In the genomic region with DNA sequence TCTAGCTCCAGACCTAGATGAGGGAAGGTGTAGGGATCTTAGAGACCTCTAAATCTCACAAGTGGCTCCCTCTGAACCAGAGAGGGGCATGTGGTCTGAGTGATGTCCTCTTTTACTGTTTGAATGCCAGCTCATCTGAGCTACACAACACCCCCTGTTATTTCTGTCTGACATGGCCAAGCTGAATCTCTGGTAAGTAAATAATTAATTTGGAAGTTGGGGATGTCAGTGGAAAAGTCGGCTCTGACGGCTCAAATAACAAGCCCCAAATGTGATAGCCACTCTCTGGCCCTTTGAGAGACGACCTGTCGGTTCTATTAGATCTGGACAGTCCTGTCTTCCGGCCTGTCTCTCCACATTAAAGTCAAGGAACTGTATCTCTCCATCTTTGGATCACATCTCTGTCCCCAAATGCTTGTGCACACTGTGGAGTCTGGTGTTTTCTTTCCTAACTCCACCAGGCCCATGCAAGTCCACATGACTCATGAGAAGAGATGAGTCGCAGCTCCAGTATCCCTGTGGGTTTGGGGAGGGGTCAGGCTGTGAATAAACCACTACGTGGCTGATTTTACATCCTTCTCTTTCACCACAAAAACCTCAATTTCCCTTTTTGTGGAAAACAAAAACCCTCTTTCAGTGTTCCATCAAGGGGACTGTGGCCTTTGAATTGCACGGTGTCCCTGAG, we compare ENCODE assay signal across 8 cellular contexts. TPM values are rescaled to one million over a fixed set of nuclear protein-coding genes. Genes with fewer than 3 reads are reported as not detected.
A peak's percentile ranks its signal among the peaks of the same experiment; 100 is the strongest.
DNase-seq lines count a peak whose midpoint lies in the region; ATAC-seq and TF ChIP-seq lines count a peak whose summit lies in the region.

No MANE protein-coding gene starts in this region.

- no peak overlapping the region for H3K4me3 ChIP-seq in transverse colon
- H3K4me3 ChIP-seq in effector memory CD4-positive, alpha-beta T cell (ENCODE audit: insufficient read depth, low read depth, low read length, poor library complexity, severe bottlenecking), result no peak overlapping the region

- POLR2A ChIA-PET in activated CD8-positive, alpha-beta T cell treated with anti-CD3 and anti-CD28 coated beads for 36 hours (lab: Charles Lee), result interaction anchor here (1.4 kb wide), 1 partner anchor 26 kb away, joined by 3 read pairs; no protein-coding TSS in a partner anchor
- POLR2A ChIA-PET in CD4-positive, alpha-beta T cell (lab: Charles Lee), result no interaction called here

- intact Hi-C loops in activated CD8-positive, alpha-beta T cell treated with anti-CD3 and anti-CD28 coated beads for 36 hours (cut with micrococcal nuclease), result no loop called here
- intact Hi-C loops in transverse colon (cut with DNase I; ENCODE audit: low total_unique reads), result no loop called here
- intact Hi-C loops in CD4-positive, alpha-beta T cell (cut with DNase I, micrococcal nuclease), result no loop called here

- peak; percentile 69 for DNase-seq in stimulated activated CD4-positive, alpha-beta T cell treated with anti-CD3 and anti-CD28 coated beads, Interleukin-15, amount 100 ng/mL, for 24 hours
- no peak for DNase-seq in stimulated activated CD4-positive, alpha-beta T cell treated with anti-CD3 and anti-CD28 coated beads, Interleukin-12 subunit alpha, Interleukin-12 subunit beta, amount 100 ng/mL, for 4 hours
- peak; percentile 52 for DNase-seq in activated CD8-positive, alpha-beta T cell treated with anti-CD3 and anti-CD28 coated beads for 36 hours
- DNase-seq in left lobe of liver (ENCODE audit: low spot score) (no peak), transverse colon (no peak)
- DNase-seq in effector memory CD4-positive, alpha-beta T cell, result no peak
- DNase-seq in CD4-positive, alpha-beta T cell, result no peak

- H3K36me3 Mint-ChIP-seq in activated CD8-positive, alpha-beta T cell treated with anti-CD3 and anti-CD28 coated beads for 36 hours (ENCODE audit: low read depth), result peaks cover 6% of the 10 kb centered on the region
- no peaks in the 10 kb centered on the region for H3K36me3 Mint-ChIP-seq in CD4-positive, alpha-beta T cell (ENCODE audit: low read depth)

- CTCF ChIA-PET in activated CD8-positive, alpha-beta T cell treated with anti-CD3 and anti-CD28 coated beads for 36 hours (lab: Charles Lee), result no interaction called here
- CTCF ChIA-PET in CD4-positive, alpha-beta T cell (lab: Charles Lee), result no interaction called here

- in situ Hi-C loops in transverse colon (cut with MboI; ENCODE audit: low pct_ligation_motif_present in 1 of 4, low pct_unique_long_range_greater_than_20kb in 1 of 4, low sequenced_read_pairs in 3 of 4), result loop anchor here in 1 of 4 donors (10.0 kb wide), 1 partner anchor 62 kb away; no protein-coding TSS in a partner anchor

- H3K9me3 ChIP-seq in transverse colon, result no peaks in the 10 kb centered on the region
- H3K9me3 ChIP-seq in effector memory CD4-positive, alpha-beta T cell (ENCODE audit: control insufficient read depth, low read length), result no peaks in the 10 kb centered on the region
- H3K9me3 ChIP-seq in CD4-positive, alpha-beta T cell (ENCODE audit: control insufficient read depth, low read length), result no peaks in the 10 kb centered on the region

- peaks cover 34 to 63% (median 37%) of the 10 kb centered on the region in 4 donors for H3K4me1 ChIP-seq in transverse colon
- H3K4me1 ChIP-seq in effector memory CD4-positive, alpha-beta T cell (ENCODE audit: control insufficient read depth, insufficient read depth, low read length, poor library complexity, severe bottlenecking), result peaks cover 3% of the 10 kb centered on the region

- 80% methylated on average over 8 of the region's 8 CpGs; no CpG with 5 or more reads in 1 of the 2 donors for WGBS in transverse colon (ENCODE audit: low coverage in 1 of 2), 2 donors

- no peaks in the 10 kb centered on the region for H3K9me3 Mint-ChIP-seq in activated CD8-positive, alpha-beta T cell treated with anti-CD3 and anti-CD28 coated beads for 36 hours
- H3K9me3 Mint-ChIP-seq in CD4-positive, alpha-beta T cell, result no peaks in the 10 kb centered on the region

- peak overlapping the region; percentile 9 to 68 (median 30) for H3K27ac ChIP-seq in transverse colon
- H3K27ac ChIP-seq in effector memory CD4-positive, alpha-beta T cell (ENCODE audit: insufficient read depth, low read length, poor library complexity, severe bottlenecking), result no peak overlapping the region
- H3K27ac ChIP-seq in CD4-positive, alpha-beta T cell (ENCODE audit: low read depth, low read length), result no peak overlapping the region

- H3K27me3 Mint-ChIP-seq in activated CD8-positive, alpha-beta T cell treated with anti-CD3 and anti-CD28 coated beads for 36 hours, result peaks cover 2% of the 10 kb centered on the region
- no peaks in the 10 kb centered on the region for H3K27me3 Mint-ChIP-seq in CD4-positive, alpha-beta T cell

- peaks cover 47% of the 10 kb centered on the region for H3K4me1 Mint-ChIP-seq in activated CD8-positive, alpha-beta T cell treated with anti-CD3 and anti-CD28 coated beads for 36 hours (ENCODE audit: low read depth)
- H3K4me1 Mint-ChIP-seq in CD4-positive, alpha-beta T cell (ENCODE audit: low read depth), result no peaks in the 10 kb centered on the region

- no peak for TF ChIP-seq POLR2A in transverse colon (IDR thresholded peaks at IDR 0.05)

- no peaks in the 10 kb centered on the region for H3K36me3 ChIP-seq in transverse colon
- H3K36me3 ChIP-seq in effector memory CD4-positive, alpha-beta T cell (ENCODE audit: control insufficient read depth, insufficient read depth, low read length), result no peaks in the 10 kb centered on the region

- H3K27me3 ChIP-seq in transverse colon, result no peaks in the 10 kb centered on the region
- H3K27me3 ChIP-seq in effector memory CD4-positive, alpha-beta T cell (replicated peaks; ENCODE audit: control insufficient read depth, insufficient read depth, low read length, poor library complexity, severe bottlenecking), result no peaks in the 10 kb centered on the region
- H3K27me3 ChIP-seq in CD4-positive, alpha-beta T cell (ENCODE audit: control insufficient read depth, insufficient read depth, low read length), result no peaks in the 10 kb centered on the region

- no peak for TF ChIP-seq CTCF in activated CD8-positive, alpha-beta T cell treated with anti-CD3 and anti-CD28 coated beads for 36 hours (IDR thresholded peaks at IDR 0.05)
- no peak for TF ChIP-seq CTCF in transverse colon (IDR thresholded peaks at IDR 0.05)
- TF ChIP-seq CTCF in CD4-positive, alpha-beta T cell (IDR thresholded peaks at IDR 0.05), result no peak

- H3K27ac Mint-ChIP-seq in activated CD8-positive, alpha-beta T cell treated with anti-CD3 and anti-CD28 coated beads for 36 hours, result no peak overlapping the region
- H3K27ac Mint-ChIP-seq in CD4-positive, alpha-beta T cell, result no peak overlapping the region

- no peak overlapping the region for H3K4me3 Mint-ChIP-seq in activated CD8-positive, alpha-beta T cell treated with anti-CD3 and anti-CD28 coated beads for 36 hours
- no peak overlapping the region for H3K4me3 Mint-ChIP-seq in CD4-positive, alpha-beta T cell

- TF ChIP-seq EP300 in transverse colon (IDR thresholded peaks at IDR 0.05; ENCODE audit: low read depth), result no peak

- ATAC-seq in activated CD8-positive, alpha-beta T cell treated with anti-CD3 and anti-CD28 coated beads for 36 hours, result peak; percentile 34
- ATAC-seq in left lobe of liver (peak; percentile 29), GM21367 (IDR thresholded peaks at IDR 0.05; ENCODE audit: unreplicated experiment) (no peak)
- ATAC-seq in CD4-positive, alpha-beta T cell (ENCODE audit: poor library complexity), result no peak

RNA-seq across cellular contexts. Expression of a gene that starts 52.5 kb away (rescaled TPM):
- total RNA-seq in activated CD8-positive, alpha-beta T cell treated with anti-CD3 and anti-CD28 coated beads for 36 hours, result 10 to 100 TPM; 10.2 to 10.4 TPM
- total RNA-seq in left lobe of liver, result 17.3 TPM
- total RNA-seq in transverse colon, result 10 to 100 TPM; 16.2 to 33.6 (median 24.4) TPM
- under 1 TPM; 0.25 to 0.41 TPM for total RNA-seq in CD4-positive, alpha-beta T cell

Comparison
In these comparisons a context has a peak if more than half of its experiments do, and no peak if none do; other contexts are left out.
1. DNase-seq: peak in stimulated activated CD4-positive, alpha-beta T cell treated with anti-CD3 and anti-CD28 coated beads, Interleukin-15, amount 100 ng/mL, for 24 hours (single experiment) and activated CD8-positive, alpha-beta T cell treated with anti-CD3 and anti-CD28 coated beads for 36 hours (single experiment); none in stimulated activated CD4-positive, alpha-beta T cell treated with anti-CD3 and anti-CD28 coated beads, Interleukin-12 subunit alpha, Interleukin-12 subunit beta, amount 100 ng/mL, for 4 hours (single experiment), left lobe of liver (single experiment), transverse colon (single experiment), effector memory CD4-positive, alpha-beta T cell (0 of 3) and CD4-positive, alpha-beta T cell (0 of 10).
2. ATAC-seq: peak in activated CD8-positive, alpha-beta T cell treated with anti-CD3 and anti-CD28 coated beads for 36 hours (single experiment) and left lobe of liver (single experiment); none in GM21367 (single experiment) and CD4-positive, alpha-beta T cell (single experiment).
3. H3K27ac ChIP-seq: peak in transverse colon (4 of 4); none in effector memory CD4-positive, alpha-beta T cell (single experiment) and CD4-positive, alpha-beta T cell (single experiment).
4. RNA of a gene that starts 52.5 kb away (total RNA-seq): 16.2 to 33.6 TPM in transverse colon, 17.3 TPM in left lobe of liver (single experiment) and 10.2 to 10.4 TPM in activated CD8-positive, alpha-beta T cell treated with anti-CD3 and anti-CD28 coated beads for 36 hours; 0.25 to 0.41 TPM in CD4-positive, alpha-beta T cell; every median in the first group is over 4 times any median in the second.